Comparison of ENCODE assay signal across 25 cellular contexts in the genomic region with DNA sequence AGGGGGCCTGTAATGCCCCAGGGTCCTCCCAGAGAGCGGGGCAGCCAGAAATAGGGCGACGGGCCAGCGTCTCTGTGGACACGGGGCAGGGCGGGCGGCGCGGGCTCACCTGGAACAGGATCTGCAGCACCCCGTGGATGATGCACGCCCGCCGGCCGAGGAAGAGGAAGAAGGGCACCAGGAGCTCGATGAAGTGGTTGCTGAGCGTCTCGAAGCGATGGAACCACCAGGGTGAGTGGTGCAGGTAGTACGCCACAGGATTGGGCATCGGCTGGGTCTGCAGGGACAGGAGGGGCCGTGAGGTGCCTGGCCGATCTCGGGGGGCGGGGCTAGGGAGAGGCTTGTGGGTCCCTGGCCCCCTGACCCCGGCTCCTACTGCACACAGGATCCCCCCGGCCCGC.
"Had no signal": no experiment of that assay in that cellular context is flagged by ENCODE, and none has a peak within 500 bp of the region (broad histone marks: within the 10 kb centered on the region; RNA-seq: fewer than 3 reads in every experiment).

No MANE protein-coding gene starts in this region.

- H3K27me3 ChIP-seq: body of pancreas, dorsolateral prefrontal cortex, hepatocyte, ovary, suprapubic skin, tibial artery had no signal

- H3K4me3 ChIP-seq: body of pancreas, coronary artery, dorsolateral prefrontal cortex, hepatocyte, ovary, prostate gland, suprapubic skin, tibial artery had no signal

- ATAC-seq: activated CD8-positive, alpha-beta memory T cell treated with anti-CD3 and anti-CD28 coated beads, Interleukin-2, amount 10 ng/mL, durations not matched to agents 7 days and 5 days; activated CD8-positive, alpha-beta T cell treated with anti-CD3 and anti-CD28 coated beads, Interleukin-2, amount 10 ng/mL, durations not matched to agents 7 days and 5 days; body of pancreas; T-helper 17 cell had no signal

- H3K4me1 Mint-ChIP-seq: mesothelial cell of epicardium had no signal

- H3K36me3 Mint-ChIP-seq: activated CD8-positive, alpha-beta memory T cell treated with anti-CD3 and anti-CD28 coated beads, Interleukin-2, amount 10 ng/mL, durations not matched to agents 7 days and 5 days; activated naive CD8-positive, alpha-beta T cell had no signal

- H3K27ac Mint-ChIP-seq: activated CD8-positive, alpha-beta memory T cell treated with anti-CD3 and anti-CD28 coated beads, Interleukin-2, amount 10 ng/mL, durations not matched to agents 7 days and 5 days; activated CD8-positive, alpha-beta T cell treated with anti-CD3 and anti-CD28 coated beads, Interleukin-2, amount 10 ng/mL, durations not matched to agents 7 days and 5 days; activated naive CD8-positive, alpha-beta T cell; activated T-helper 2 cell treated with anti-CD3 and anti-CD28 coated beads, Interferon-gamma antibody, Interleukin-2, Interleukin-4, amounts not matched to agents 10 μg/mL and 5 μg/mL and 100 μg/mL, durations not matched to agents 14 hours and 24 hours and 36 hours; mesothelial cell of epicardium; naive B cell; nephron progenitor cell; T-helper 17 cell had no signal

- H3K27ac ChIP-seq: body of pancreas, coronary artery, dorsolateral prefrontal cortex, hepatocyte, ovary, prostate gland, suprapubic skin, tibial artery had no signal

- H3K9me3 ChIP-seq: ovary, prostate gland, suprapubic skin had no signal

- H3K9me3 Mint-ChIP-seq: activated T-helper 2 cell treated with anti-CD3 and anti-CD28 coated beads, Interferon-gamma antibody, Interleukin-2, Interleukin-4, amounts not matched to agents 10 μg/mL and 5 μg/mL and 100 μg/mL, durations not matched to agents 14 hours and 24 hours and 36 hours; mesothelial cell of epicardium had no signal

- H3K4me3 Mint-ChIP-seq: activated CD8-positive, alpha-beta memory T cell treated with anti-CD3 and anti-CD28 coated beads, Interleukin-2, amount 10 ng/mL, durations not matched to agents 7 days and 5 days; activated CD8-positive, alpha-beta T cell treated with anti-CD3 and anti-CD28 coated beads, Interleukin-2, amount 10 ng/mL, durations not matched to agents 7 days and 5 days; activated naive CD8-positive, alpha-beta T cell; mesothelial cell of epicardium; naive B cell; nephron progenitor cell; T-helper 17 cell had no signal

- H3K36me3 ChIP-seq: ovary, prostate gland had no signal

- H3K27me3 Mint-ChIP-seq: activated CD8-positive, alpha-beta memory T cell treated with anti-CD3 and anti-CD28 coated beads, Interleukin-2, amount 10 ng/mL, durations not matched to agents 7 days and 5 days; activated naive CD8-positive, alpha-beta T cell; naive B cell; T-helper 17 cell had no signal

- H3K4me1 ChIP-seq: body of pancreas, prostate gland, suprapubic skin, tibial artery had no signal

- DNase-seq: activated CD4-positive, alpha-beta T cell treated with anti-CD3 and anti-CD28 coated beads for 1 hour; activated CD8-positive, alpha-beta memory T cell treated with anti-CD3 and anti-CD28 coated beads, Interleukin-2, amount 10 ng/mL, durations not matched to agents 7 days and 5 days; activated CD8-positive, alpha-beta T cell treated with anti-CD3 and anti-CD28 coated beads, Interleukin-2, amount 10 ng/mL, durations not matched to agents 7 days and 5 days; activated T-cell treated with anti-CD3 and anti-CD28 coated beads, Interleukin-2, amount 50 U/mL, for 48 hours; anterior cingulate cortex; cerebellar nuclear complex; effector memory CD4-positive, alpha-beta T cell; islet precursor cell; naive B cell; nephron progenitor cell; retina; stimulated activated naive CD4-positive, alpha-beta T cell; T1000; tibial artery had no signal
